ENCODE assay signal across 16 cellular contexts in the genomic region with DNA sequence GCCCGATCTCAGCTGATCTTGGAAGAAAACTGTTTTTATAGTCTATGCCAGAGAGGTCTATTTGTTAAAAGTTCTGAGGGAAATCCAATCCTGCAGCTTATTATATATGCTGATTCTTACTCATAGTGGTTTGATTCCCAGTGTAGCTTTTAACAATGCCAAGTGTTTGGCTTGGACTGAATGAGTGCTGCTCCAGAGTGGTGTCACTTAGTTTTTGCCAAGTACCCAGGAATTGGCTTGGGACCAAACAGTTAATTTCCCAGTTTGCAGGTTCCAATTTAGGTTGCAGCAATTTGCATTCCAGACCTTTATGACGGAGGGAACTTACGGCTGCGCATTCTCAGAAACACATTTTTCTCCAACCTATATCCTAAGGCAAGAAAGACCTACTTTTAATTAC. TPM values are rescaled to one million over a fixed set of nuclear protein-coding genes. Genes with fewer than 3 reads are reported as not detected.
DNase-seq lines count a peak whose midpoint lies in the region; ATAC-seq and TF ChIP-seq lines count a peak whose summit lies in the region.
"Had no signal": no experiment of that assay in that cellular context is flagged by ENCODE, and none has a peak within 500 bp of the region (broad histone marks: within the 10 kb centered on the region; RNA-seq: fewer than 3 reads in every experiment).

No MANE protein-coding gene starts in this region.

- H3K9me2 ChIP-seq in GM23338 (ENCODE audit: insufficient read depth) = no peaks in the 10 kb centered on the region

- no peaks in the 10 kb centered on the region for H3K4me1 ChIP-seq in right atrium auricular region
- no peaks in the 10 kb centered on the region for H3K4me1 ChIP-seq in GM23338 (ENCODE audit: insufficient read depth)

- H3K4me1 Mint-ChIP-seq in immature natural killer cell (no peaks in the 10 kb centered on the region), GM23338 (peaks cover 2% of the 10 kb centered on the region; the same call in 2 of the 3 replicates)
- H3K4me1 Mint-ChIP-seq: neural crest cell had no signal

- TF ChIP-seq CTCF in right atrium auricular region (IDR thresholded peaks at IDR 0.05) (no peak), GM23338 (conservative IDR thresholded peaks at IDR 0.05; ENCODE audit: low read depth in 2 of 2) (no peak)

- H3K27me3 Mint-ChIP-seq in immature natural killer cell (ENCODE audit: low read depth in 3 of 3) (peaks cover 0 to 2% (median 0%) of the 10 kb centered on the region in 3 donors), GM23338 (ENCODE audit: insufficient read depth, low read depth, poor library complexity) (peaks cover 4% of the 10 kb centered on the region)

- H2AFZ ChIP-seq in GM23338 = no peak overlapping the region

- no peaks in the 10 kb centered on the region for H3K79me2 ChIP-seq in GM23338 (replicated peaks; ENCODE audit: insufficient read depth)

- H4K20me1 ChIP-seq in GM23338 (replicated peaks; ENCODE audit: insufficient read depth) = no peaks in the 10 kb centered on the region

- H3K27ac Mint-ChIP-seq in immature natural killer cell (no peak overlapping the region), GM23338 (no peak overlapping the region)

- H3K27me3 ChIP-seq in right atrium auricular region = no peaks in the 10 kb centered on the region
- H3K27me3 ChIP-seq in GM23338 (ENCODE audit: insufficient read depth) = no peaks in the 10 kb centered on the region

- no peak overlapping the region for H3K27ac ChIP-seq in right atrium auricular region
- H3K27ac ChIP-seq in GM23338 (ENCODE audit: low read depth) = no peak overlapping the region

- H3K4me3 Mint-ChIP-seq in immature natural killer cell (no peak overlapping the region), GM23338 (no peak overlapping the region)
- H3K4me3 Mint-ChIP-seq: neural crest cell; T-helper 2 cell treated with Interferon-gamma antibody and Interleukin-4, amounts not matched to agents 5 μg/mL and 100 μg/mL, for 36 hours had no signal

- H3F3A ChIP-seq in GM23338 (replicated peaks; ENCODE audit: low read depth) = no peaks in the 10 kb centered on the region

- H3K4me3 ChIP-seq in right atrium auricular region (no peak overlapping the region), GM23338 (no peak overlapping the region)

- peaks cover 12 to 44% (median 26%) of the 10 kb centered on the region in 3 donors for H3K36me3 Mint-ChIP-seq in immature natural killer cell
- peaks cover 17% of the 10 kb centered on the region; the same call in 2 of the 3 replicates for H3K36me3 Mint-ChIP-seq in GM23338 (ENCODE audit: low read depth)

- intact Hi-C loops in Right ventricle myocardium superior (cut with DNase I) = no loop called here

- H3K9me3 ChIP-seq in right atrium auricular region = no peaks in the 10 kb centered on the region

- ATAC-seq in Right ventricle myocardium superior (ENCODE audit: poor library complexity) (peak; percentile 90), GM23338 (no peak)
- ATAC-seq: activated naive CD4-positive, alpha-beta T cell treated with anti-CD3 and anti-CD28 coated beads, Interleukin-2, amount 50 U/mL, for 72 hours had no signal

- H3K9me3 Mint-ChIP-seq in immature natural killer cell = no peaks in the 10 kb centered on the region
- H3K9me3 Mint-ChIP-seq in GM23338 = no peaks in the 10 kb centered on the region
- H3K9me3 Mint-ChIP-seq: activated naive CD4-positive, alpha-beta T cell treated with anti-CD3 and anti-CD28 coated beads, Interleukin-2, amount 50 U/mL, for 72 hours; neural crest cell; T-helper 2 cell treated with Interferon-gamma antibody and Interleukin-4, amounts not matched to agents 5 μg/mL and 100 μg/mL, for 36 hours had no signal

- H3K36me3 ChIP-seq in right atrium auricular region (no peaks in the 10 kb centered on the region), GM23338 (ENCODE audit: insufficient read depth) (peaks cover 6% of the 10 kb centered on the region; the same call in 1 of the 2 replicates)

- H3K4me2 ChIP-seq in GM23338 = no peak overlapping the region

- DNase-seq in Right ventricle myocardium superior (no peak), right atrium auricular region (ENCODE audit: low spot score) (no peak), NCI-H2196 (lab: John Stamatoyannopoulos, UW; ENCODE audit: unreplicated experiment) (peak; percentile 28), fibroblast of gingiva (ENCODE audit: low read depth) (peak; percentile 56), stromal cell of bone marrow (ENCODE audit: low read depth) (peak; percentile 60), immature natural killer cell (no peak), GM23338 (ENCODE audit: low spot score) (no peak)
- no peak for DNase-seq in activated T-cell treated with anti-CD3 and anti-CD28 coated beads, Interleukin-2, amount 50 U/mL, for 1 hour
- DNase-seq: COR-L47; effector CD4-positive, alpha-beta T cell; mesendoderm; NCI-H146; stimulated activated CD4-positive, alpha-beta T cell treated with anti-CD3 and anti-CD28 coated beads, Interleukin-1b, Interleukin-23, amount 100 ng/mL, for 48 hours had no signal

TF ChIP-seq in GM23338, 12 proteins besides CTCF, POLR2A, EP300 and RAD21:
- TF ChIP-seq STAT1 (IDR thresholded peaks at IDR 0.05; ENCODE audit: unreplicated experiment) = no peak
TF ChIP-seq in GM23338: peak in this region for 0.

RNA-seq across cellular contexts. Expression of a gene that starts 32.4 kb away (rescaled TPM):
- total RNA-seq in Right ventricle myocardium superior (9.3 TPM), right atrium auricular region (1 to 10 TPM; 5.3 to 8.8 TPM)
- polyA plus RNA-seq in immature natural killer cell (10 to 100 TPM in 1 of 3 donors, 1 to 10 TPM in 2; 3.5 to 15.8 (median 6.1) TPM), GM23338 (2016; fragmentation: Nextera tagmentation; extraction: Ambion mirVana) (36.3 and 37.4 TPM in 2 replicates)
- 12.5 and 18.1 TPM in 2 replicates for total RNA-seq in GM23338 (2014; rRNA removed; shearing (Covaris generic))

RNA-seq across cellular contexts. Expression of a gene that starts 40.2 kb away (rescaled TPM):
- total RNA-seq in Right ventricle myocardium superior (5.4 TPM), right atrium auricular region (1 to 10 TPM; 7.9 to 9.2 TPM)
- polyA plus RNA-seq in immature natural killer cell (1 to 10 TPM in 2 of 3 donors, under 1 TPM in 1; 0.84 to 1.7 (median 1.6) TPM), GM23338 (2016; fragmentation: Nextera tagmentation; extraction: Ambion mirVana) (21.5 and 22.8 TPM in 2 replicates)
- 76.4 and 82.0 TPM in 2 replicates for total RNA-seq in GM23338 (2014; rRNA removed; shearing (Covaris generic))

Comparison
In these comparisons a context has a peak if more than half of its experiments do, and no peak if none do; other contexts are left out.
1. DNase-seq: peak in NCI-H2196 (single experiment), fibroblast of gingiva (single experiment) and stromal cell of bone marrow (single experiment); none in Right ventricle myocardium superior (single experiment), right atrium auricular region (single experiment), immature natural killer cell (0 of 3), GM23338 (single experiment) and activated T-cell treated with anti-CD3 and anti-CD28 coated beads, Interleukin-2, amount 50 U/mL, for 1 hour (single experiment).